ENCODE assay signal across 8 cellular contexts in genomic region chr1:67500413-67500959, GRCh38.
A peak's percentile ranks its signal among the peaks of the same experiment; 100 is the strongest.
DNase-seq lines count a peak whose midpoint lies in the region; ATAC-seq and TF ChIP-seq lines count a peak whose summit lies in the region.

No MANE protein-coding gene starts in this region.

- H3K23ac ChIP-seq in mesenchymal stem cell (ENCODE audit: low read length in 2 of 2), result no peak overlapping the region

- H3K4ac ChIP-seq in mesenchymal stem cell (ENCODE audit: low read depth in 1 of 2, low read length in 2 of 2), result no peak overlapping the region

- peaks cover 7% of the 10 kb centered on the region for H3K27me3 Mint-ChIP-seq in activated CD8-positive, alpha-beta T cell treated with anti-CD3 and anti-CD28 coated beads for 36 hours

- no peak overlapping the region for H3K27ac ChIP-seq in mesenchymal stem cell (ENCODE audit: low read length, poor library complexity, severe bottlenecking)

- no peaks in the 10 kb centered on the region for H3K9me3 Mint-ChIP-seq in activated CD8-positive, alpha-beta T cell treated with anti-CD3 and anti-CD28 coated beads for 36 hours

- no peak overlapping the region for H4K91ac ChIP-seq in mesenchymal stem cell (ENCODE audit: low read length)

- no peak overlapping the region for H2BK120ac ChIP-seq in mesenchymal stem cell (ENCODE audit: low read depth, low read length)

- peak overlapping the region; percentile 63 for H3K9ac ChIP-seq in mesenchymal stem cell (ENCODE audit: low read length)

- POLR2A ChIA-PET in activated CD8-positive, alpha-beta T cell treated with anti-CD3 and anti-CD28 coated beads for 36 hours (lab: Charles Lee), result interaction anchor here (1.0 to 3.6 kb wide), 2 partner anchors 70 to 285 kb away, joined by 4 to 28 read pairs; partner anchors contain the start of gene SERBP1

- CTCF ChIA-PET in activated CD8-positive, alpha-beta T cell treated with anti-CD3 and anti-CD28 coated beads for 36 hours (lab: Charles Lee), result interaction anchor here (0.6 to 5.4 kb wide), 64 partner anchors 9 to 527 kb away, joined by 3 to 120 read pairs (median 4); partner anchors contain the start of genes C1orf141, GADD45A and SERBP1

- no peak overlapping the region for H2BK12ac ChIP-seq in mesenchymal stem cell (ENCODE audit: low read length in 2 of 2)

- no peak overlapping the region for H2BK5ac ChIP-seq in mesenchymal stem cell (ENCODE audit: low read depth, low read length, poor library complexity, severe bottlenecking)

- DNase-seq in D341Med (ENCODE audit: low spot score) (peak; percentile 89), HS-27A (ENCODE audit: low read depth) (peak; percentile 64), NCI-H82 treated with DMSO at 0.1 percent for 48 hours (lab: John Stamatoyannopoulos, UW; ENCODE audit: unreplicated experiment) (peak; percentile 68), mesenchymal stem cell (peak; percentile 78)
- DNase-seq in activated CD8-positive, alpha-beta T cell treated with anti-CD3 and anti-CD28 coated beads for 36 hours, result peak; percentile 95
- peak; percentile 73 for DNase-seq in effector CD8-positive, alpha-beta T cell (lab: John Stamatoyannopoulos, UW)
- peak; percentile 60 for DNase-seq in stimulated activated CD8-positive, alpha-beta memory T cell treated with anti-CD3 and anti-CD28 coated beads, Interleukin-15, amount 100 ng/mL, for 4 hours (ENCODE audit: low read depth in 2 of 2)

- peaks cover 2% of the 10 kb centered on the region for H3K4me1 ChIP-seq in mesenchymal stem cell (ENCODE audit: control insufficient read depth, insufficient read depth, low read depth, low read length)

- H3K4me3 Mint-ChIP-seq in activated CD8-positive, alpha-beta T cell treated with anti-CD3 and anti-CD28 coated beads for 36 hours, result no peak overlapping the region

- no peaks in the 10 kb centered on the region for H3K36me3 Mint-ChIP-seq in activated CD8-positive, alpha-beta T cell treated with anti-CD3 and anti-CD28 coated beads for 36 hours (ENCODE audit: low read depth)

- H3K4me2 ChIP-seq in mesenchymal stem cell (ENCODE audit: low read length, poor library complexity, severe bottlenecking), result no peak overlapping the region

- H3K36me3 ChIP-seq in mesenchymal stem cell (ENCODE audit: control insufficient read depth in 1 of 2, insufficient read depth in 2 of 2, low read depth in 1 of 2, low read length in 2 of 2), result no peaks in the 10 kb centered on the region

- no peaks in the 10 kb centered on the region for H3K79me1 ChIP-seq in mesenchymal stem cell (replicated peaks; ENCODE audit: low read length, poor library complexity, severe bottlenecking)

- peaks cover 7% of the 10 kb centered on the region for H3K4me1 Mint-ChIP-seq in activated CD8-positive, alpha-beta T cell treated with anti-CD3 and anti-CD28 coated beads for 36 hours (ENCODE audit: low read depth)

- peaks cover 10 to 16% of the 10 kb centered on the region in 2 experiments for H3K27me3 ChIP-seq in mesenchymal stem cell (ENCODE audit: control insufficient read depth in 1 of 2, insufficient read depth in 1 of 2, low read length in 2 of 2)

- no peaks in the 10 kb centered on the region for H3K9me3 ChIP-seq in mesenchymal stem cell (ENCODE audit: control insufficient read depth, low read length)

- no peak overlapping the region for H2AFZ ChIP-seq in mesenchymal stem cell (ENCODE audit: low read depth, low read length)

- no peak overlapping the region for H3K18ac ChIP-seq in mesenchymal stem cell (ENCODE audit: low read depth in 1 of 2, low read length in 2 of 2)

- H2BK15ac ChIP-seq in mesenchymal stem cell (ENCODE audit: low read depth, poor library complexity, severe bottlenecking), result no peak overlapping the region

- no peak overlapping the region for H3K4me3 ChIP-seq in mesenchymal stem cell (ENCODE audit: insufficient read depth in 1 of 2, low read depth in 1 of 2, low read length in 2 of 2)

- H3K27ac Mint-ChIP-seq in activated CD8-positive, alpha-beta T cell treated with anti-CD3 and anti-CD28 coated beads for 36 hours, result peak overlapping the region; percentile 21

- intact Hi-C loops in activated CD8-positive, alpha-beta T cell treated with anti-CD3 and anti-CD28 coated beads for 36 hours (cut with micrococcal nuclease), result loop anchor here (2.0 to 5.0 kb wide), 2 partner anchors 266 to 288 kb away; no protein-coding TSS in a partner anchor

- ATAC-seq in GM21390 (IDR thresholded peaks at IDR 0.05; ENCODE audit: unreplicated experiment), result peak; percentile 99
- ATAC-seq in activated CD8-positive, alpha-beta T cell treated with anti-CD3 and anti-CD28 coated beads for 36 hours, result peak; percentile 100

- no peak overlapping the region for H3K14ac ChIP-seq in mesenchymal stem cell (ENCODE audit: low read length in 2 of 2)

- no peak overlapping the region for H4K8ac ChIP-seq in mesenchymal stem cell (ENCODE audit: low read length)

- no peak overlapping the region for H2AK5ac ChIP-seq in mesenchymal stem cell (ENCODE audit: low read length, severe bottlenecking)

- WGBS in mesenchymal stem cell, result 2% methylated on average over 18 of the region's 18 CpGs

- TF ChIP-seq CTCF in activated CD8-positive, alpha-beta T cell treated with anti-CD3 and anti-CD28 coated beads for 36 hours (IDR thresholded peaks at IDR 0.05), result peak; percentile 92
